ENCODE assay signal across 8 cellular contexts in the genomic region with DNA sequence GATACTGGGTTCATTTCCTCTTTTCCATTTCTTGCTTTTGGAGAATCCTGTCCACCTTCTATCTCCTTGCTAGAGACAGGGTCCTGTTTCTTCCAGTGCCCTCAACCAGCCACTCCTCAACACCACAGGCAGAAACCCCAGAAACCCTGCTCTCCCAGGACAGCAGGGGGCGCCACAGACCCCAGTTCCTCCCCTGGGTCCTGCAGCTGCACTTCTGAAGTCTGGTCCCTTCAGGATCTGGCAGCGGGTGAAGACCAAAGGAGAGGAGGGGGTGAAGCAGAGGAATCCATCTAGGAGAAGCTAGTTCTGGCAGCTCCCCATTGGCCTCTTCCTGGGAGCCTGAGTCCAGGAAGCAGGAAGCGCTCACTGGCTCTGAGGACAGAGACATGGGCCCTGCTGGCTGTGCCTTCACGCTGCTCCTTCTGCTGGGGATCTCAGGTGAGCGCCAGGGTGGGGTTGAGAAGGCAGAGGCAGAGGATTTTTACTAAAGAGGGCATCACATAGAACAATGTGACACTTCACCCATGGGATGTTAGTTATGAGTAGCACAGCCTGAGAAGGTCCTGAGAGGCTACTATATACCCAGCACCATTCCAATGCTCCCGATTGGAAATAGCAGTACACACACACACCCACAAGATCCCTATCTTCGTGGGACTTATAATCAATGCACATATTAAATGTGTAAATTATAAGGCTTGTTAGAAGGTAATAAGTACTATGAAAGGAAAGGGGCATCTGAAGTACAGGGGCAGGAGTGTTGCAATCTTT. TPM values are rescaled to one million over a fixed set of nuclear protein-coding genes. Genes with fewer than 3 reads are reported as not detected.
DNase-seq lines count a peak whose midpoint lies in the region; FAIRE-seq and TF ChIP-seq lines count a peak whose summit lies in the region.

A gene with protein sequence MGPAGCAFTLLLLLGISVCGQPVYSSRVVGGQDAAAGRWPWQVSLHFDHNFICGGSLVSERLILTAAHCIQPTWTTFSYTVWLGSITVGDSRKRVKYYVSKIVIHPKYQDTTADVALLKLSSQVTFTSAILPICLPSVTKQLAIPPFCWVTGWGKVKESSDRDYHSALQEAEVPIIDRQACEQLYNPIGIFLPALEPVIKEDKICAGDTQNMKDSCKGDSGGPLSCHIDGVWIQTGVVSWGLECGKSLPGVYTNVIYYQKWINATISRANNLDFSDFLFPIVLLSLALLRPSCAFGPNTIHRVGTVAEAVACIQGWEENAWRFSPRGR (plus strand): TSS at position 375 of the 771 bp plus-strand sequence. CDS start 12 bp downstream, at position 387.

- H4K20me1 ChIP-seq in SU-DHL-6 (ENCODE audit: low read depth, low read length): no peaks in the 10 kb centered on the region
- H4K20me1 ChIP-seq in keratinocyte (ENCODE audit: control insufficient read depth, extremely low read depth, insufficient read depth, low read length): no peaks in the 10 kb centered on the region

- H3K9me3 ChIP-seq in SU-DHL-6 (ENCODE audit: insufficient read depth, low read length) (no peaks in the 10 kb centered on the region), keratinocyte (ENCODE audit: control insufficient read depth, low read depth, low read length) (no peaks in the 10 kb centered on the region)

- FAIRE-seq in keratinocyte (lab: Jason Lieb, UNC): peak; percentile 76

- no peak within 1 kb of the TSS for H3K4me3 ChIP-seq in SU-DHL-6 (ENCODE audit: insufficient read depth, low read length, poor library complexity, severe bottlenecking)
- H3K4me3 ChIP-seq in keratinocyte (ENCODE audit: control insufficient read depth in 2 of 3, extremely low read depth in 1 of 3, insufficient read depth in 2 of 3, low read depth in 1 of 3, low read length in 3 of 3): no peak within 1 kb of the TSS

- dilution Hi-C loops in keratinocyte (cut with MboI; ENCODE audit: extremely low pct_ligation_motif_present, low sequenced_read_pairs): no loop called here

- H3K79me2 ChIP-seq in SU-DHL-6 (ENCODE audit: insufficient read depth, low read length) (no peaks in the 10 kb centered on the region), keratinocyte (ENCODE audit: control insufficient read depth, insufficient read depth, low read length) (peaks cover 30% of the 10 kb centered on the region)

- H2AFZ ChIP-seq in SU-DHL-6 (ENCODE audit: low read depth, low read length, severe bottlenecking) (no peak within 1 kb of the TSS), keratinocyte (ENCODE audit: control insufficient read depth, low read length) (no peak within 1 kb of the TSS)

- no peaks in the 10 kb centered on the region for H3K9me1 ChIP-seq in keratinocyte (ENCODE audit: control insufficient read depth, extremely low read depth, insufficient read depth, low read length)

- TF ChIP-seq CTCF in GM12874 (IDR thresholded peaks at IDR 0.05; ENCODE audit: insufficient read depth, low read depth, low read length) (peak; percentile 85), SU-DHL-6 (IDR thresholded peaks at IDR 0.05; ENCODE audit: insufficient read depth, low read length, poor library complexity, severe bottlenecking) (peak; percentile 64), keratinocyte (optimal IDR thresholded peaks at IDR 0.05 in 1 of 3, IDR thresholded peaks at IDR 0.05 in 1 of 3, conservative IDR thresholded peaks at IDR 0.05 in 1 of 3; ENCODE audit: extremely low read depth in 1 of 3, insufficient read depth in 2 of 3, low read length in 3 of 3) (peak; percentile 72 to 87 (median 86))

- no peaks in the 10 kb centered on the region for H3K36me3 ChIP-seq in SU-DHL-6 (ENCODE audit: low read length)
- no peaks in the 10 kb centered on the region for H3K36me3 ChIP-seq in keratinocyte (ENCODE audit: control insufficient read depth in 2 of 2, extremely low read depth in 1 of 2, insufficient read depth in 2 of 2, low read length in 2 of 2)

- H3F3A ChIP-seq in SU-DHL-6 (ENCODE audit: insufficient read depth): no peaks in the 10 kb centered on the region

- H3K4me2 ChIP-seq in SU-DHL-6 (ENCODE audit: low read depth, low read length, poor library complexity, severe bottlenecking) (no peak within 1 kb of the TSS), keratinocyte (ENCODE audit: control insufficient read depth, extremely low read depth, insufficient read depth, low read depth, low read length) (no peak within 1 kb of the TSS)

- no peaks in the 10 kb centered on the region for H3K4me1 ChIP-seq in keratinocyte (ENCODE audit: control insufficient read depth, extremely low read depth, insufficient read depth, low read length)

- no peaks in the 10 kb centered on the region for H3K9me2 ChIP-seq in SU-DHL-6 (replicated peaks; ENCODE audit: insufficient read depth, low read length)

- in situ Hi-C loops in T47D (cut with HindIII; ENCODE audit: low pct_unique_long_range_greater_than_20kb, low sequenced_read_pairs): no loop called here

- H3K27me3 ChIP-seq in SU-DHL-6 (ENCODE audit: low read length) (no peaks in the 10 kb centered on the region), keratinocyte (ENCODE audit: control insufficient read depth, extremely low read depth, insufficient read depth, low read length) (no peaks in the 10 kb centered on the region)

- H3K27ac ChIP-seq in SU-DHL-6 (ENCODE audit: low read depth, low read length): no peak within 1 kb of the TSS
- H3K27ac ChIP-seq in keratinocyte (ENCODE audit: control insufficient read depth, insufficient read depth, low read length): no peak within 1 kb of the TSS

- H3K9ac ChIP-seq in SU-DHL-6 (ENCODE audit: low read length) (no peak within 1 kb of the TSS), keratinocyte (ENCODE audit: control insufficient read depth, extremely low read depth, insufficient read depth, low read length) (no peak within 1 kb of the TSS)

- DNase-seq in 8988T: peak; percentile 33
- peak; percentile 58 for DNase-seq in HT1080 (ENCODE audit: low read depth)
- DNase-seq in T47D (ENCODE audit: low read depth in 1 of 2, low spot score in 1 of 2): peak; percentile 12 to 56
- DNase-seq in keratinocyte (ENCODE audit: low read depth, low spot score): no peak
- peak; percentile 39 for DNase-seq in stimulated activated CD4-positive, alpha-beta T cell treated with anti-CD3 and anti-CD28 coated beads, Interleukin-4, amount 100 ng/mL, for 1 hour
- DNase-seq in activated gamma-delta T cell (lab: John Stamatoyannopoulos, UW): no peak

RNA-seq across cellular contexts. Expression of the gene that starts here (rescaled TPM):
- not detected in 2 replicates for total RNA-seq in HT1080 (2014; rRNA removed; shearing (Covaris generic))
- polyA plus RNA-seq in HT1080 (2015; cell fraction: cytosol; rRNA removed): not detected in 2 replicates
- polyA plus RNA-seq in HT1080 (2015; cell fraction: nucleus; rRNA removed): not detected in 2 replicates
- polyA plus RNA-seq in keratinocyte: not detected in 3 replicates
- polyA plus RNA-seq in keratinocyte (2011; ENCODE audit: low read depth): not detected
- polyA plus RNA-seq in keratinocyte (2011; cell fraction: cytosol; rRNA removed): not detected in 2 replicates
- polyA plus RNA-seq in keratinocyte (2011; cell fraction: nucleus; rRNA removed): not detected in 2 replicates
- not detected in 2 replicates for polyA plus RNA-seq in keratinocyte (2012; ENCODE audit: low replicate concordance)
- polyA minus RNA-seq in keratinocyte: not detected in 3 replicates
- polyA minus RNA-seq in keratinocyte (2011; cell fraction: cytosol; rRNA and poly(A)+ RNA removed): not detected
- polyA minus RNA-seq in keratinocyte (2011; cell fraction: nucleus; rRNA and poly(A)+ RNA removed): 0.53 TPM in 1 of 2 replicates, not detected in the other

Comparison
In these comparisons a context has a peak if more than half of its experiments do, and no peak if none do; other contexts are left out.
1. Peak in DNase-seq in HT1080; RNA of the gene not detected or under 1 TPM.
2. DNase-seq: peak in 8988T (single experiment), T47D (2 of 2) and stimulated activated CD4-positive, alpha-beta T cell treated with anti-CD3 and anti-CD28 coated beads, Interleukin-4, amount 100 ng/mL, for 1 hour (single experiment); none in keratinocyte (single experiment) and activated gamma-delta T cell (single experiment).
3. Peak in every context shown above with its lines, with median percentiles within 50 percentile points of each other: CTCF ChIP-seq.